Comparison of ENCODE assay signal across 8 cellular contexts in the genomic region with DNA sequence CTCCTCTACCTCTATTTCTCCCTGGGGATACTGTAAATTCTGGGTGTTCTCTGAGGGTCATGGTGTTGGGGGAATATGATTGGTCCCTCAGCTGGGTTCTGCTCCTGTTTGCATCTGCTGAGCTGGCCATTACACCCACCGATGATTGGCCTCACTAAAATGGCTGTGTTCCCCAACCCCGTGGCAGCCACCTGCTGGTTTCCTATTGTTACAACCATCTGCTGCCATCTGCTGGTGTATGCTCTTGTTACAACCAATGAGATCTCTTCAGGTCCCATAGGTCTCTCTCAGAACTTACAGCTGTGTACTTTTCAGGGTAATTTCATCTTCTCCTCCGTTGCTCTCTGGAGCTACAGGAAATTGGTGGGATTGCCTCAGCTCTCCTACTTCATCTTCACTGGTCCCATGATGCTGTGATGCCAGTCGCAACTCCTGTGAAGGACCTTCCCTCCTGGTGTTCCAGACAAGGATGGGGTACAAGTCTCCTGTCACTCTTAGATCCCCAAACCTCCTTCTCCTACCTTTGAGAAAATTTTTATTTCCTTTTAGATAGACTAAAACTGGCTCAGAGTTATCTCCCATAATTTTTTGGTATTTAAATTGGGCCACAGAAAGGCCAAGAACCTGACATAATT.
DNase-seq lines count a peak whose midpoint lies in the region; ATAC-seq, FAIRE-seq and TF ChIP-seq lines count a peak whose summit lies in the region.

No MANE protein-coding gene starts in this region.

- 32 to 35% methylated on average over 4 of the region's 4 CpGs for WGBS in endodermal cell (ENCODE audit: insufficient coverage in 1 of 2, insufficient read length in 1 of 2), 2 experiments

- no peak overlapping the region for H3K27ac Mint-ChIP-seq in endodermal cell

- H3K9me3 Mint-ChIP-seq in endodermal cell, result no peaks in the 10 kb centered on the region

- no peaks in the 10 kb centered on the region for H3K9me3 ChIP-seq in endodermal cell (ENCODE audit: control insufficient read depth, low read length)

- peak; percentile 100 for ATAC-seq in GM21447 (IDR thresholded peaks at IDR 0.05; ENCODE audit: unreplicated experiment)

- H3K36me3 Mint-ChIP-seq in endodermal cell (ENCODE audit: low read depth), result no peaks in the 10 kb centered on the region

- H3K4me1 ChIP-seq in endodermal cell (ENCODE audit: control insufficient read depth, insufficient read depth, low read length), result no peaks in the 10 kb centered on the region

- peaks cover 3% of the 10 kb centered on the region for H3K27me3 Mint-ChIP-seq in endodermal cell (ENCODE audit: insufficient read depth)

- no peak overlapping the region for H3K4me3 ChIP-seq in endodermal cell (ENCODE audit: low read length)

- no peaks in the 10 kb centered on the region for H3K4me1 Mint-ChIP-seq in endodermal cell

- H3K9ac ChIP-seq in endodermal cell (ENCODE audit: extremely low read depth, low read length, poor library complexity, severe bottlenecking), result no peak overlapping the region

- peak; percentile 77 for FAIRE-seq in D721Med (lab: Jason Lieb, UNC)

- H3K27me3 ChIP-seq in endodermal cell (ENCODE audit: control insufficient read depth, insufficient read depth, low read length, poor library complexity, severe bottlenecking), result no peaks in the 10 kb centered on the region

- H3K36me3 ChIP-seq in endodermal cell (ENCODE audit: control insufficient read depth, insufficient read depth, low read length), result no peaks in the 10 kb centered on the region

- peak; percentile 87 for TF ChIP-seq CTCF in D721Med (IDR thresholded peaks at IDR 0.05; ENCODE audit: insufficient read depth, missing control alignments)
- peak; percentile 90 for TF ChIP-seq CTCF in endodermal cell (conservative IDR thresholded peaks at IDR 0.05)

- DNase-seq in D721Med (ENCODE audit: insufficient read length, low spot score) (peak; percentile 12), HS-5 (ENCODE audit: low read depth) (peak; percentile 49), NOMO-1 (lab: John Stamatoyannopoulos, UW; ENCODE audit: unreplicated experiment in 2 of 2) (peak; percentile 24 to 48), endodermal cell (peak; percentile 95), midbrain (lab: John Stamatoyannopoulos, UW) (peak; percentile 79)
- peak; percentile 86 for DNase-seq in activated CD8-positive, alpha-beta memory T cell treated with anti-CD3 and anti-CD28 coated beads for 24 hours
- DNase-seq in stimulated activated CD8-positive, alpha-beta memory T cell treated with anti-CD3 and anti-CD28 coated beads, Interleukin-4, amount 100 ng/mL, for 24 hours (ENCODE audit: low read depth), result peak; percentile 61

- H3K4me3 Mint-ChIP-seq in endodermal cell, result no peak overlapping the region

- no peak overlapping the region for H3K27ac ChIP-seq in endodermal cell (ENCODE audit: low read depth, low read length)

Comparison
In these comparisons a context has a peak if more than half of its experiments do, and no peak if none do; other contexts are left out.
1. DNase-seq: peak in every context shown above with its lines; median percentile 95 in endodermal cell; 86 in activated CD8-positive, alpha-beta memory T cell treated with anti-CD3 and anti-CD28 coated beads for 24 hours; 79 in midbrain; 61 in stimulated activated CD8-positive, alpha-beta memory T cell treated with anti-CD3 and anti-CD28 coated beads, Interleukin-4, amount 100 ng/mL, for 24 hours; 49 in HS-5; 36 in NOMO-1; 12 in D721Med.